Comparison of ENCODE assay signal across 15 cellular contexts in the genomic region with DNA sequence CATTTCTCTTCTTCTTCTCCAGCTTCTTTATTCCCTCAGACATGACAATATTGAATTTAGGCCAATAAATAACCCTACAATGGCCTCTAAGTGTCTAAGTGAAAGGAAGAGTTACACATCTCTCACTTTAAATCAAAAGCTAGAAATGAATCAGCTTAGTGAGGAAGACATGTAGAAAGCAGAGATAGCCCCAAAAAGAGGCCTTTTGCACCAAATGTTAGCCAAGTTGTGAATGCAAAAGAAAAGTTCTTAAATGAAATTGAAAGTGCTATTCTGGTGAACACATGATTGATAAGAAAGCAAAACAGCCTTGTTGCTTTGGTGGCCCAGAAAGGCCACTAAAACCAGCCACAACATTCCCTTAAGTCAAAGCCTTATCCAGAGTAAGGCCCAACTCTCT.
DNase-seq lines count a peak whose midpoint lies in the region; ATAC-seq and TF ChIP-seq lines count a peak whose summit lies in the region.
"Had no signal": no experiment of that assay in that cellular context is flagged by ENCODE, and none has a peak within 500 bp of the region (broad histone marks: within the 10 kb centered on the region; RNA-seq: fewer than 3 reads in every experiment).

No MANE protein-coding gene starts in this region.

- ATAC-seq in GM18858 (IDR thresholded peaks at IDR 0.05; ENCODE audit: unreplicated experiment) = peak; percentile 94
- peak; percentile 86 for ATAC-seq in GM21367 (IDR thresholded peaks at IDR 0.05; ENCODE audit: unreplicated experiment)
- peak; percentile 92 for ATAC-seq in HG02870 (IDR thresholded peaks at IDR 0.05; ENCODE audit: unreplicated experiment)
- peak; percentile 56 for ATAC-seq in HG03457 (IDR thresholded peaks at IDR 0.05; ENCODE audit: unreplicated experiment)
- ATAC-seq in GM18873 (IDR thresholded peaks at IDR 0.05; ENCODE audit: low FRiP score, unreplicated experiment) = no peak
- ATAC-seq: gastrocnemius medialis had no signal

- H3K9me3 ChIP-seq in right atrium auricular region = peaks cover 0 to 7% of the 10 kb centered on the region in 2 donors
- H3K9me3 ChIP-seq: gastrocnemius medialis, HAP-1 had no signal

- no peaks in the 10 kb centered on the region for H3K4me1 ChIP-seq in right atrium auricular region
- H3K4me1 ChIP-seq: gastrocnemius medialis, HAP-1 had no signal

- TF ChIP-seq CTCF in right atrium auricular region (IDR thresholded peaks at IDR 0.05) = no peak

- no peaks in the 10 kb centered on the region for H3K27me3 ChIP-seq in right atrium auricular region
- H3K27me3 ChIP-seq: BLaER1, gastrocnemius medialis had no signal

- H3K36me3 ChIP-seq in right atrium auricular region = no peaks in the 10 kb centered on the region
- H3K36me3 ChIP-seq: BLaER1, gastrocnemius medialis, HAP-1 had no signal

- H3K4me3 ChIP-seq in right atrium auricular region = no peak overlapping the region
- H3K4me3 ChIP-seq: BLaER1, gastrocnemius medialis, HAP-1, SK-N-MC had no signal

- intact Hi-C loops in cardiac septum (cut with DNase I) = no loop called here

- DNase-seq in right atrium auricular region (ENCODE audit: low spot score) = no peak
- DNase-seq in activated naive CD4-positive, alpha-beta T cell treated with Interleukin-2 at 50 U/mL for 16 hours = no peak
- no peak for DNase-seq in cardiac septum (ENCODE audit: low spot score)
- DNase-seq: activated CD8-positive, alpha-beta memory T cell treated with anti-CD3 and anti-CD28 coated beads, Interleukin-2, amount 50 U/mL, for 4 hours; cerebellar nuclear complex; DMS79 treated with DMSO at 0.1 percent for 48 hours; gastrocnemius medialis had no signal

- H3K27ac ChIP-seq in right atrium auricular region = no peak overlapping the region
- H3K27ac ChIP-seq: BLaER1, gastrocnemius medialis, SK-N-MC had no signal
